8 cellular contexts compared by ENCODE assay signal in the genomic region with DNA sequence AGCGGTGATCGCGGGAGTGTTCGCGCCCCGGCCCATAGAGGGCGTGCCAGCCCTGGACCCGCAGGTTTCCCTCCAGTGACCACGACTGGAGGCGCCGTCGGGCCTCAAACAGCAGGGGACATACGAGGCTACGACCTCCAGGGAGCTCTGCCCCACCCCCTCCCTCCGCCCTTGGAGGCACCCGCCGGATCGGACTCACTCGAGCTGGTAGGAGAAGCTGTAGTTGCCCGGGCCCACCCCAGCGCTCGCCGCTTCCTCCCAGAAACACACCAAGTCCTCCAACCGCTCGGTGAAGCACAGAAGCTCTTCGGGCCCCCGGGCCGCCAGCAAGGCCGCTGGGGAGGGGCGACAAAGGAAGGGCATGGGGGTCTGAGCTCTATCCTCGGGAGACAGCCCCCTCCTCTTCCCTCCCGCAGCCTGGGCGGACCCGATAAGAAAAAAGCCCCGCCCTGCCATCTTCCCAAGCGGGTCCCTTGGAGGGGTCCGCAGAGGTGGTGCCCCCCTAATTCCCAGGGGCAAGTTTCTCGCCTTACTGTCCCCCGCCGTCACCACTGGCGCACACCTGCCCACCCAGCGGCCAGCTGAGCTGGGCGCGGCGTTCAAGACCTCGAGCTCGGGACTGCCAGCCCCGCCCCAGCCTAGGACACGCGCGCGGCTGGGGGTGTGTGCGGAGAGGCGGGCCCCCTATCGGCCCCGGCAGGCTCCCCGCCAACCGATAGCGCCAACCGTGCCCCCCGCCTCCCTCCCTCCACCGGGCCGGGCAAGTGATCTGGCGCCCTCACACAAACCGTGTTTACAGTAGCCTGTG. TPM values are rescaled to one million over a fixed set of nuclear protein-coding genes. Genes with fewer than 3 reads are reported as not detected.
DNase-seq lines count a peak whose midpoint lies in the region; ATAC-seq and TF ChIP-seq lines count a peak whose summit lies in the region.

No MANE protein-coding gene starts in this region.

- TF ChIP-seq POLR2A in right lobe of liver (IDR thresholded peaks at IDR 0.05), result no peak

- H3K4me3 ChIP-seq in right lobe of liver, result peak overlapping the region; percentile 42 to 52 (median 47)

- H3K27me3 Mint-ChIP-seq in Calu3 (ENCODE audit: unreplicated experiment), result no peaks in the 10 kb centered on the region
- H3K27me3 Mint-ChIP-seq in T-cell, result peaks cover 0 to 17% of the 10 kb centered on the region in 2 donors
- H3K27me3 Mint-ChIP-seq in chondrocyte (ENCODE audit: low read depth), result peaks cover 12% of the 10 kb centered on the region
- peaks cover 28% of the 10 kb centered on the region for H3K27me3 Mint-ChIP-seq in stimulated activated naive CD8-positive, alpha-beta T cell treated with anti-CD3 and anti-CD28 coated beads, Interleukin-15, amount 100 ng/mL, for 72 hours

- no peaks in the 10 kb centered on the region for H3K9me3 Mint-ChIP-seq in Calu3 (ENCODE audit: low read depth, unreplicated experiment)
- H3K9me3 Mint-ChIP-seq in T-cell, result no peaks in the 10 kb centered on the region
- no peaks in the 10 kb centered on the region for H3K9me3 Mint-ChIP-seq in chondrocyte (ENCODE audit: low read depth)
- H3K9me3 Mint-ChIP-seq in stimulated activated naive CD8-positive, alpha-beta T cell treated with anti-CD3 and anti-CD28 coated beads, Interleukin-15, amount 100 ng/mL, for 72 hours, result no peaks in the 10 kb centered on the region

- no peaks in the 10 kb centered on the region for H3K27me3 ChIP-seq in right lobe of liver

- no peaks in the 10 kb centered on the region for H3K36me3 ChIP-seq in right lobe of liver

- peak; percentile 73 for DNase-seq in Calu3
- DNase-seq in KBM-7, result peak; percentile 78
- DNase-seq in T-cell, result peak in 16 of 34 experiments; percentile 3 to 48 (median 25)
- no peak for DNase-seq in chondrocyte (ENCODE audit: low spot score)
- DNase-seq in right lobe of liver, result peak; percentile 72 to 85 (median 78)
- DNase-seq in stimulated activated naive CD8-positive, alpha-beta T cell treated with anti-CD3 and anti-CD28 coated beads, Interleukin-15, amount 100 ng/mL, for 72 hours, result peak; percentile 61 to 65
- DNase-seq in NK-92 (lab: John Stamatoyannopoulos, UW; ENCODE audit: unreplicated experiment), result no peak

- peak overlapping the region; percentile 53 to 72 (median 67) for H3K27ac ChIP-seq in right lobe of liver

- CTCF ChIA-PET in Calu3 (lab: Charles Lee), result interaction anchor here (0.5 to 2.3 kb wide), 6 partner anchors 8 to 116 kb away, joined by 3 to 14 read pairs (median 6); a partner anchor contains a TSS
- CTCF ChIA-PET in T-cell (lab: Charles Lee), result interaction anchor here (0.6 to 1.4 kb wide), 8 partner anchors 8 to 1098 kb away, joined by 3 to 8 read pairs (median 4); a partner anchor contains a TSS

- no peaks in the 10 kb centered on the region for H3K9me3 ChIP-seq in right lobe of liver

- TF ChIP-seq CTCF in Calu3 (IDR thresholded peaks at IDR 0.05; ENCODE audit: unreplicated experiment) (peak; percentile 67), chondrocyte (IDR thresholded peaks at IDR 0.05) (peak; percentile 82), right lobe of liver (IDR thresholded peaks at IDR 0.05) (peak; percentile 64 to 81 (median 74))

- BruUV-seq in Calu3 (replicated peaks; lab: Mats Ljungman, UMichigan), result no TSS peak

- no peak for ATAC-seq in T-cell (replicated peaks in 1 of 4)
- peak; percentile 33 to 47 (median 40) for ATAC-seq in right lobe of liver
- ATAC-seq in stimulated activated naive CD8-positive, alpha-beta T cell treated with anti-CD3 and anti-CD28 coated beads, Interleukin-15, amount 100 ng/mL, for 72 hours, result no peak
- no peak for ATAC-seq in HG03432 (IDR thresholded peaks at IDR 0.05; ENCODE audit: unreplicated experiment)

- 10% methylated on average over 9 of the region's 65 CpGs for WGBS in right lobe of liver (ENCODE audit: insufficient coverage, low coverage, low lambda C conversion rate, missing lambda C conversion rate)

- POLR2A ChIA-PET in T-cell (lab: Charles Lee), result interaction anchor here in 1 of 2 donors (0.7 kb wide), 1 partner anchor 45 kb away, joined by 11 read pairs; no protein-coding TSS in a partner anchor

- in situ Hi-C loops in KBM-7 (cut with MboI; ENCODE audit: low pct_unique_long_range_greater_than_20kb, low sequenced_read_pairs), result no loop called here

- peaks cover 0 to 9% (median 3%) of the 10 kb centered on the region in 4 donors for H3K4me1 ChIP-seq in right lobe of liver

- H3K36me3 Mint-ChIP-seq in Calu3 (ENCODE audit: insufficient read depth, unreplicated experiment), result peaks cover 36% of the 10 kb centered on the region
- no peaks in the 10 kb centered on the region for H3K36me3 Mint-ChIP-seq in T-cell
- H3K36me3 Mint-ChIP-seq in chondrocyte (ENCODE audit: low read depth), result no peaks in the 10 kb centered on the region

- H3K27ac Mint-ChIP-seq in Calu3 (ENCODE audit: unreplicated experiment), result peak overlapping the region; percentile 33
- no peak overlapping the region for H3K27ac Mint-ChIP-seq in T-cell
- H3K27ac Mint-ChIP-seq in chondrocyte (ENCODE audit: unreplicated experiment), result no peak overlapping the region
- peak overlapping the region; percentile 61 to 87 for H3K27ac Mint-ChIP-seq in stimulated activated naive CD8-positive, alpha-beta T cell treated with anti-CD3 and anti-CD28 coated beads, Interleukin-15, amount 100 ng/mL, for 72 hours

- H3K4me3 Mint-ChIP-seq in Calu3 (ENCODE audit: low read depth, unreplicated experiment), result peak overlapping the region; percentile 80
- peak overlapping the region; percentile 47 to 86 (median 51) for H3K4me3 Mint-ChIP-seq in T-cell
- H3K4me3 Mint-ChIP-seq in chondrocyte (ENCODE audit: unreplicated experiment), result peak overlapping the region; percentile 49
- H3K4me3 Mint-ChIP-seq in stimulated activated naive CD8-positive, alpha-beta T cell treated with anti-CD3 and anti-CD28 coated beads, Interleukin-15, amount 100 ng/mL, for 72 hours, result peak overlapping the region; percentile 76 to 81

- intact Hi-C loops in Calu3 (cut with micrococcal nuclease; ENCODE audit: unreplicated experiment) (loop anchor here (5.0 kb wide), 2 partner anchors 34 to 91 kb away; a partner anchor contains a TSS), right lobe of liver (cut with DNase I) (loop anchor here in 1 of 2 donors (10.0 kb wide), 1 partner anchor 62 kb away; no protein-coding TSS in a partner anchor)

- peaks cover 21% of the 10 kb centered on the region for H3K4me1 Mint-ChIP-seq in Calu3 (ENCODE audit: low read depth, unreplicated experiment)
- peaks cover 36 to 47% (median 42%) of the 10 kb centered on the region in 3 donors for H3K4me1 Mint-ChIP-seq in T-cell
- H3K4me1 Mint-ChIP-seq in chondrocyte (ENCODE audit: low read depth), result peaks cover 40% of the 10 kb centered on the region
- peaks cover 52% of the 10 kb centered on the region for H3K4me1 Mint-ChIP-seq in stimulated activated naive CD8-positive, alpha-beta T cell treated with anti-CD3 and anti-CD28 coated beads, Interleukin-15, amount 100 ng/mL, for 72 hours

RNA-seq across cellular contexts. Expression of a gene that starts 1.0 kb away (rescaled TPM):
- 5.9 and 6.1 TPM in 2 replicates for total RNA-seq in Calu3 (2022)
- 10 to 100 TPM in 1 of 5 donors, 1 to 10 TPM in 4; 5.9 to 11.0 (median 6.7) TPM for total RNA-seq in T-cell
- 1.4 to 2.8 TPM (median 2.6 TPM) in 3 replicates for total RNA-seq in chondrocyte
- total RNA-seq in right lobe of liver, result 1 to 10 TPM; 4.9 to 8.7 (median 7.1) TPM

RNA-seq across cellular contexts. Expression of a gene that starts 8.6 kb away (rescaled TPM):
- 1.7 and 2.0 TPM in 2 replicates for total RNA-seq in Calu3 (2022)
- 1 to 10 TPM; 1.6 to 5.5 (median 4.3) TPM for total RNA-seq in T-cell
- total RNA-seq in chondrocyte, result 1.1 to 1.5 TPM (median 1.4 TPM) in 3 replicates
- 1 to 10 TPM; 1.4 to 2.7 (median 2.3) TPM for total RNA-seq in right lobe of liver

RNA-seq across cellular contexts. Expression of a gene that starts 27.9 kb away (rescaled TPM):
- total RNA-seq in Calu3 (2022) (7.8 and 8.2 TPM in 2 replicates), T-cell (10 to 100 TPM in 3 of 5 donors, 1 to 10 TPM in 2; 8.6 to 16.2 (median 10.7) TPM), chondrocyte (67.6 to 74.7 TPM (median 72.3 TPM) in 3 replicates), right lobe of liver (10 to 100 TPM in 3 of 6 experiments, 1 to 10 TPM in 3; 6.7 to 17.5 (median 10.2) TPM)

RNA-seq across cellular contexts. Expression of a gene that starts 36.0 kb away (rescaled TPM):
- total RNA-seq in Calu3 (2022) (83.1 and 84.1 TPM in 2 replicates), T-cell (under 1 TPM in 3 of 5 donors, not detected in 2; 0.22 to 0.72 (median 0.50) TPM), chondrocyte (0.70 to 0.97 TPM in 2 of 3 replicates, not detected in the other), right lobe of liver (10 to 100 TPM in 5 of 6 experiments, 1 to 10 TPM in 1; 6.7 to 26.6 (median 19.7) TPM)

RNA-seq across cellular contexts. Expression of a gene that starts 36.8 kb away (rescaled TPM):
- total RNA-seq in Calu3 (2022) (11.8 and 13.2 TPM in 2 replicates), T-cell (10 to 100 TPM; 59.7 to 81.8 (median 69.6) TPM), chondrocyte (19.8 to 22.4 TPM (median 20.5 TPM) in 3 replicates), right lobe of liver (10 to 100 TPM in 5 of 6 experiments, 1 to 10 TPM in 1; 8.4 to 27.9 (median 23.4) TPM)

Comparison
In these comparisons a context has a peak if more than half of its experiments do, and no peak if none do; other contexts are left out.
1. DNase-seq: peak in Calu3 (single experiment), KBM-7 (single experiment), right lobe of liver (3 of 3) and stimulated activated naive CD8-positive, alpha-beta T cell treated with anti-CD3 and anti-CD28 coated beads, Interleukin-15, amount 100 ng/mL, for 72 hours (2 of 2); none in chondrocyte (single experiment) and NK-92 (single experiment).
2. H3K27ac Mint-ChIP-seq: peak in Calu3 (single experiment) and stimulated activated naive CD8-positive, alpha-beta T cell treated with anti-CD3 and anti-CD28 coated beads, Interleukin-15, amount 100 ng/mL, for 72 hours (2 of 2); none in T-cell (0 of 2) and chondrocyte (single experiment).
3. ATAC-seq: peak in right lobe of liver (4 of 4); none in T-cell (0 of 4), stimulated activated naive CD8-positive, alpha-beta T cell treated with anti-CD3 and anti-CD28 coated beads, Interleukin-15, amount 100 ng/mL, for 72 hours (single experiment) and HG03432 (single experiment).
4. Peak in every context shown above with its lines, with median percentiles within 50 percentile points of each other: H3K4me3 Mint-ChIP-seq and CTCF ChIP-seq.